2 cellular contexts compared by ENCODE assay signal in genomic region chr1:180527270-180527669, GRCh38.
TF ChIP-seq lines count a peak whose summit lies in the region.

No MANE protein-coding gene starts in this region.

TF ChIP-seq in Ishikawa, 13 proteins besides CTCF, POLR2A, EP300 and RAD21:
- no peak for TF ChIP-seq REST (IDR thresholded peaks at IDR 0.05; ENCODE audit: low read depth)
- peak; percentile 55; the same call in 1 of the 2 replicates for TF ChIP-seq TEAD4 (IDR thresholded peaks at IDR 0.05)
- TF ChIP-seq ZBTB7A (IDR thresholded peaks at IDR 0.05; ENCODE audit: low read depth), result no peak
- no peak for TF ChIP-seq CEBPB (IDR thresholded peaks at IDR 0.05)
- no peak for TF ChIP-seq FOXM1 (IDR thresholded peaks at IDR 0.05; ENCODE audit: borderline replicate concordance, low read depth)
- no peak for TF ChIP-seq TCF12 (IDR thresholded peaks at IDR 0.05; ENCODE audit: low read depth)
TF ChIP-seq in Ishikawa: peak in this region for 1.

TF ChIP-seq in HepG2, 621 proteins besides CTCF, POLR2A, EP300 and RAD21:
- TF ChIP-seq FOSL2 (CRISPR knock-in tag; IDR thresholded peaks at IDR 0.05) (peak; percentile 80), TEAD3 (CRISPR knock-in tag; optimal IDR thresholded peaks at IDR 0.05; ENCODE audit: borderline replicate concordance) (peak; percentile 29), FOXP1 (IDR thresholded peaks at IDR 0.05) (no peak), FOXP1 (CRISPR knock-in tag; IDR thresholded peaks at IDR 0.05) (no peak)
TF ChIP-seq in HepG2: peak in this region for 2.
